18 cellular contexts compared by ENCODE assay signal in genomic region chr9:124694394-124695279, GRCh38.
DNase-seq lines count a peak whose midpoint lies in the region; ATAC-seq and TF ChIP-seq lines count a peak whose summit lies in the region.
"Had no signal": no experiment of that assay in that cellular context is flagged by ENCODE, and none has a peak within 500 bp of the region (broad histone marks: within the 10 kb centered on the region; RNA-seq: fewer than 3 reads in every experiment).

No MANE protein-coding gene starts in this region.

- peaks cover 81% of the 10 kb centered on the region for H3K4me1 Mint-ChIP-seq in HFFc6 (ENCODE audit: low read depth)

- peak overlapping the region; percentile 78 for H3K9ac ChIP-seq in SK-N-SH

- WGBS in SK-N-SH (ENCODE audit: low lambda C conversion rate): 76% methylated on average over 4 of the region's 4 CpGs
- WGBS in mesodermal cell (ENCODE audit: insufficient coverage in 2 of 2), 2 experiments: 40 to 80% methylated on average over 1 to 2 of the region's 4 CpGs

- ATAC-seq in HG03342 (IDR thresholded peaks at IDR 0.05; ENCODE audit: unreplicated experiment) (no peak), GM21390 (IDR thresholded peaks at IDR 0.05; ENCODE audit: unreplicated experiment) (no peak)
- ATAC-seq: GM12878, heart right ventricle, sciatic nerve had no signal

- H3K27ac Mint-ChIP-seq in HFFc6: peak overlapping the region; percentile 95
- H3K27ac Mint-ChIP-seq: activated T-helper 1 cell treated with anti-CD3 and anti-CD28 coated beads, Interleukin-12 subunit alpha, Interleukin-12 subunit beta, Interleukin-2, Interleukin-4 antibody, amounts not matched to agents 30 ng/mL and 10 ng/mL and 1 ng/mL, durations not matched to agents 14 hours and 24 hours and 36 hours had no signal

- H3K4me1 ChIP-seq in SK-N-SH (ENCODE audit: control insufficient read depth in 1 of 2, insufficient read depth in 2 of 2, low read depth in 1 of 2, low read length in 1 of 2) (peaks cover 17 to 42% of the 10 kb centered on the region in 2 experiments), mesodermal cell (ENCODE audit: control insufficient read depth, insufficient read depth, low read length, poor library complexity, severe bottlenecking) (peaks cover 52% of the 10 kb centered on the region)

- peak overlapping the region; percentile 24 to 91 for H3K27ac ChIP-seq in SK-N-SH (ENCODE audit: low read depth in 2 of 2, low read length in 1 of 2)
- peak overlapping the region; percentile 91 for H3K27ac ChIP-seq in mesodermal cell (ENCODE audit: low read depth, low read length, severe bottlenecking)
- H3K27ac ChIP-seq: heart right ventricle had no signal

- H4K20me1 ChIP-seq in SK-N-SH (ENCODE audit: insufficient read depth): no peaks in the 10 kb centered on the region

- H3K9me2 ChIP-seq in SK-N-SH: no peaks in the 10 kb centered on the region; the same call in 1 of the 2 replicates

- H2AFZ ChIP-seq in SK-N-SH (ENCODE audit: low read depth): no peak overlapping the region

- POLR2A ChIA-PET in SK-N-SH (lab: Yijun Ruan, JAX): no interaction called here

- peak overlapping the region; percentile 77 for H3K4me3 Mint-ChIP-seq in HFFc6
- H3K4me3 Mint-ChIP-seq: activated T-helper 1 cell treated with anti-CD3 and anti-CD28 coated beads, Interleukin-12 subunit alpha, Interleukin-12 subunit beta, Interleukin-2, Interleukin-4 antibody, amounts not matched to agents 30 ng/mL and 10 ng/mL and 1 ng/mL, durations not matched to agents 14 hours and 24 hours and 36 hours; central memory CD8-positive, alpha-beta T cell had no signal

- CTCF ChIA-PET in SK-N-SH (lab: Yijun Ruan, JAX): interaction anchor here (1.4 to 2.6 kb wide), 2 partner anchors 17 to 70 kb away, joined by 6 to 19 read pairs; no protein-coding TSS in a partner anchor

- peaks cover 52% of the 10 kb centered on the region for H3F3A ChIP-seq in SK-N-SH (replicated peaks; ENCODE audit: insufficient read depth)

- H3K9me3 ChIP-seq in SK-N-SH (no peaks in the 10 kb centered on the region), mesodermal cell (ENCODE audit: control insufficient read depth, low read length) (no peaks in the 10 kb centered on the region)
- H3K9me3 ChIP-seq: heart right ventricle had no signal

- peak; percentile 25 for DNase-seq in ACHN
- no peak for DNase-seq in HFFc6
- DNase-seq in SK-N-SH: no peak
- DNase-seq in NCI-H2171 (lab: John Stamatoyannopoulos, UW): no peak
- no peak for DNase-seq in D341Med (ENCODE audit: low spot score)
- DNase-seq: activated CD8-positive, alpha-beta memory T cell treated with anti-CD3 and anti-CD28 coated beads for 24 hours; effector memory CD4-positive, alpha-beta T cell; heart right ventricle; mammary epithelial cell; SHP77; stimulated activated CD4-positive, alpha-beta T cell treated with anti-CD3 and anti-CD28 coated beads, Interleukin-2, amount 100 ng/mL, for 48 hours had no signal

- no peaks in the 10 kb centered on the region for H3K27me3 ChIP-seq in SK-N-SH (ENCODE audit: insufficient read depth)
- H3K27me3 ChIP-seq: heart right ventricle had no signal

- TF ChIP-seq CTCF in HFFc6 (IDR thresholded peaks at IDR 0.05) (no peak), SK-N-SH (IDR thresholded peaks at IDR 0.05) (no peak)

- H3K79me2 ChIP-seq in SK-N-SH (ENCODE audit: insufficient read depth): peaks cover 77% of the 10 kb centered on the region

- H3K4me2 ChIP-seq in SK-N-SH: peak overlapping the region; percentile 66

- no peak for TF ChIP-seq RAD21 in SK-N-SH (IDR thresholded peaks at IDR 0.05; ENCODE audit: low read length)

- no peaks in the 10 kb centered on the region for H3K27me3 Mint-ChIP-seq in HFFc6 (ENCODE audit: insufficient read depth)
- H3K27me3 Mint-ChIP-seq: central memory CD8-positive, alpha-beta T cell had no signal

- in situ Hi-C loops in ACHN (cut with HindIII; ENCODE audit: low pct_ligation_motif_present, low pct_unique_long_range_greater_than_20kb, low sequenced_read_pairs): no loop called here

- no peaks in the 10 kb centered on the region for H3K9me3 Mint-ChIP-seq in HFFc6
- H3K9me3 Mint-ChIP-seq: activated T-helper 1 cell treated with anti-CD3 and anti-CD28 coated beads, Interleukin-12 subunit alpha, Interleukin-12 subunit beta, Interleukin-2, Interleukin-4 antibody, amounts not matched to agents 30 ng/mL and 10 ng/mL and 1 ng/mL, durations not matched to agents 14 hours and 24 hours and 36 hours; central memory CD8-positive, alpha-beta T cell had no signal

- TF ChIP-seq EP300 in SK-N-SH (IDR thresholded peaks at IDR 0.05; ENCODE audit: borderline replicate concordance in 1 of 2, low read depth in 1 of 2, low read length in 1 of 2): no peak

- peaks cover 31% of the 10 kb centered on the region for H3K36me3 Mint-ChIP-seq in HFFc6 (ENCODE audit: low read depth)

- H3K4me3 ChIP-seq in SK-N-SH (ENCODE audit: low read depth in 2 of 2, low read length in 1 of 2): peak overlapping the region in 1 of 2 experiments; percentile 3; a peak in 1 of 4 replicates
- H3K4me3 ChIP-seq in mesodermal cell (ENCODE audit: extremely low read depth, insufficient read depth, low read length, poor library complexity, severe bottlenecking): no peak overlapping the region
- H3K4me3 ChIP-seq: GM12878, heart right ventricle had no signal

- H3K36me3 ChIP-seq in SK-N-SH (replicated peaks in 1 of 2; ENCODE audit: control insufficient read depth in 1 of 2, insufficient read depth in 2 of 2, low read length in 1 of 2): peaks cover 24 to 37% of the 10 kb centered on the region in 2 experiments
- peaks cover 34% of the 10 kb centered on the region for H3K36me3 ChIP-seq in mesodermal cell (ENCODE audit: control insufficient read depth, insufficient read depth, low read length)

TF ChIP-seq in SK-N-SH, 30 proteins besides CTCF, POLR2A, EP300 and RAD21:
- no peak for TF ChIP-seq MAX (IDR thresholded peaks at IDR 0.05; ENCODE audit: low read depth)
- no peak for TF ChIP-seq GABPA (IDR thresholded peaks at IDR 0.05; ENCODE audit: low read depth)
- TF ChIP-seq FOSL2 (IDR thresholded peaks at IDR 0.05; ENCODE audit: borderline replicate concordance, low read depth): no peak
- no peak for TF ChIP-seq TCF12 (IDR thresholded peaks at IDR 0.05)
- TF ChIP-seq RXRA (IDR thresholded peaks at IDR 0.05; ENCODE audit: borderline replicate concordance, low read depth): no peak
- no peak for TF ChIP-seq FOXM1 (IDR thresholded peaks at IDR 0.05; ENCODE audit: low read depth)
- TF ChIP-seq SIN3A (IDR thresholded peaks at IDR 0.05; ENCODE audit: borderline replicate concordance, low read depth, low read length): no peak
- TF ChIP-seq MEF2A (IDR thresholded peaks at IDR 0.05; ENCODE audit: borderline replicate concordance, low read depth): no peak
